Comparison of ENCODE assay signal across 10 cellular contexts in genomic region chr1:39158330-39159086, GRCh38. TPM values are rescaled to one million over a fixed set of nuclear protein-coding genes. Genes with fewer than 3 reads are reported as not detected.
A peak's percentile ranks its signal among the peaks of the same experiment; 100 is the strongest.
DNase-seq lines count a peak whose midpoint lies in the region; ATAC-seq, FAIRE-seq and TF ChIP-seq lines count a peak whose summit lies in the region.
"Had no signal": no experiment of that assay in that cellular context is flagged by ENCODE, and none has a peak within 500 bp of the region (broad histone marks: within the 10 kb centered on the region; RNA-seq: fewer than 3 reads in every experiment).

No MANE protein-coding gene starts in this region.

- TF ChIP-seq RAD21 in SK-N-SH (IDR thresholded peaks at IDR 0.05; ENCODE audit: low read length) = no peak

- in situ Hi-C loops in transverse colon (cut with MboI; ENCODE audit: low pct_ligation_motif_present in 1 of 4, low pct_unique_long_range_greater_than_20kb in 1 of 4, low sequenced_read_pairs in 3 of 4) (no loop called here), GM13976 (cut with MboI; ENCODE audit: low sequenced_read_pairs, unreplicated experiment) (no loop called here)

- TF ChIP-seq EP300 in SK-N-SH (IDR thresholded peaks at IDR 0.05; ENCODE audit: borderline replicate concordance in 1 of 2, low read depth in 1 of 2, low read length in 1 of 2) (no peak), transverse colon (IDR thresholded peaks at IDR 0.05; ENCODE audit: low read depth) (no peak)

- no peak overlapping the region for H3K4me3 ChIP-seq in SK-N-SH (ENCODE audit: low read depth in 2 of 2, low read length in 1 of 2)
- peak overlapping the region; percentile 36 for H3K4me3 ChIP-seq in WI38 (ENCODE audit: low read depth, low read length)
- H3K4me3 ChIP-seq in transverse colon = peak overlapping the region in 3 of 4 donors; percentile 8 to 29 (median 24)

- intact Hi-C loops in transverse colon (cut with DNase I; ENCODE audit: low total_unique reads) = no loop called here
- intact Hi-C loops in activated T-helper 2 cell treated with anti-CD3 and anti-CD28 coated beads, Interferon-gamma antibody, Interleukin-2, Interleukin-4, amounts not matched to agents 10 μg/mL and 5 μg/mL and 100 μg/mL, durations not matched to agents 14 hours and 24 hours and 36 hours (cut with micrococcal nuclease) = no loop called here

- no peak overlapping the region for H3K9ac ChIP-seq in SK-N-SH

- no peak overlapping the region for H2AFZ ChIP-seq in SK-N-SH (ENCODE audit: low read depth)

- H3K4me1 Mint-ChIP-seq in activated T-helper 2 cell treated with anti-CD3 and anti-CD28 coated beads, Interferon-gamma antibody, Interleukin-2, Interleukin-4, amounts not matched to agents 10 μg/mL and 5 μg/mL and 100 μg/mL, durations not matched to agents 14 hours and 24 hours and 36 hours (ENCODE audit: low read depth) = peaks cover 12% of the 10 kb centered on the region

- TF ChIP-seq POLR2A in transverse colon (IDR thresholded peaks at IDR 0.05) = peak; percentile 58

- TF ChIP-seq CTCF in SK-N-SH (IDR thresholded peaks at IDR 0.05) (no peak), WI38 (IDR thresholded peaks at IDR 0.05; ENCODE audit: low read depth, low read length) (no peak), transverse colon (IDR thresholded peaks at IDR 0.05) (peak in 1 of 5 experiments; percentile 15), GM13976 (IDR thresholded peaks at IDR 0.05; ENCODE audit: borderline replicate concordance, control extremely low read depth, extremely low read depth, insufficient read depth, missing control alignments) (no peak)

- peaks cover 26% of the 10 kb centered on the region for H3F3A ChIP-seq in SK-N-SH (replicated peaks; ENCODE audit: insufficient read depth)

- H3K4me1 ChIP-seq in SK-N-SH (ENCODE audit: control insufficient read depth in 1 of 2, insufficient read depth in 2 of 2, low read depth in 1 of 2, low read length in 1 of 2) (peaks cover 9 to 52% of the 10 kb centered on the region in 2 experiments; a peak in 3 of 4 replicates), transverse colon (peaks cover 19 to 66% (median 35%) of the 10 kb centered on the region in 4 donors)

- no peaks in the 10 kb centered on the region for H3K9me3 Mint-ChIP-seq in activated T-helper 2 cell treated with anti-CD3 and anti-CD28 coated beads, Interferon-gamma antibody, Interleukin-2, Interleukin-4, amounts not matched to agents 10 μg/mL and 5 μg/mL and 100 μg/mL, durations not matched to agents 14 hours and 24 hours and 36 hours
- H3K9me3 Mint-ChIP-seq: central memory CD8-positive, alpha-beta T cell; IgD-negative memory B cell had no signal

- H3K27ac Mint-ChIP-seq in activated T-helper 2 cell treated with anti-CD3 and anti-CD28 coated beads, Interferon-gamma antibody, Interleukin-2, Interleukin-4, amounts not matched to agents 10 μg/mL and 5 μg/mL and 100 μg/mL, durations not matched to agents 14 hours and 24 hours and 36 hours = no peak overlapping the region

- CTCF ChIA-PET in SK-N-SH (lab: Yijun Ruan, JAX) = interaction anchor here (1.0 to 2.8 kb wide), 4 partner anchors 17 to 561 kb away, joined by 3 to 12 read pairs (median 7); no protein-coding TSS in a partner anchor

- H4K20me1 ChIP-seq in SK-N-SH (ENCODE audit: insufficient read depth) = peaks cover 32% of the 10 kb centered on the region

- FAIRE-seq in islet of Langerhans (lab: Jason Lieb, UNC) = peak; percentile 85

- no peaks in the 10 kb centered on the region for H3K9me2 ChIP-seq in SK-N-SH

- H3K79me2 ChIP-seq in SK-N-SH (ENCODE audit: insufficient read depth) = peaks cover 79% of the 10 kb centered on the region

- WGBS in SK-N-SH (ENCODE audit: low lambda C conversion rate) = 73% methylated on average over 11 of the region's 11 CpGs
- 6 to 38% methylated on average over 5 to 11 of the region's 11 CpGs for WGBS in transverse colon (ENCODE audit: low coverage in 1 of 2), 2 donors

- no peaks in the 10 kb centered on the region for H3K36me3 Mint-ChIP-seq in activated T-helper 2 cell treated with anti-CD3 and anti-CD28 coated beads, Interferon-gamma antibody, Interleukin-2, Interleukin-4, amounts not matched to agents 10 μg/mL and 5 μg/mL and 100 μg/mL, durations not matched to agents 14 hours and 24 hours and 36 hours (ENCODE audit: low read depth)
- H3K36me3 Mint-ChIP-seq: IgD-negative memory B cell had no signal

- DNase-seq in SK-N-SH = no peak
- peak; percentile 87 for DNase-seq in transverse colon
- no peak for DNase-seq in activated T-helper 2 cell treated with anti-CD3 and anti-CD28 coated beads, Interferon-gamma antibody, Interleukin-2, Interleukin-4, amounts not matched to agents 10 μg/mL and 5 μg/mL and 100 μg/mL, durations not matched to agents 14 hours and 24 hours and 36 hours (ENCODE audit: low spot score)
- no peak for DNase-seq in GM13976 (ENCODE audit: low spot score)

- peak overlapping the region; percentile 68 for H3K4me2 ChIP-seq in SK-N-SH

- POLR2A ChIA-PET in SK-N-SH (lab: Yijun Ruan, JAX) = interaction anchor here (0.6 kb wide), 1 partner anchor 247 kb away, joined by 6 read pairs; no protein-coding TSS in a partner anchor

- no peak for ATAC-seq in SK-N-SH treated with all-trans-retinoic acid at 6 μM for 48 hours
- no peak for ATAC-seq in HG02642 (IDR thresholded peaks at IDR 0.05; ENCODE audit: poor library complexity, unreplicated experiment)

- H3K27me3 Mint-ChIP-seq in activated T-helper 2 cell treated with anti-CD3 and anti-CD28 coated beads, Interferon-gamma antibody, Interleukin-2, Interleukin-4, amounts not matched to agents 10 μg/mL and 5 μg/mL and 100 μg/mL, durations not matched to agents 14 hours and 24 hours and 36 hours (ENCODE audit: low read depth) = peaks cover 28% of the 10 kb centered on the region
- H3K27me3 Mint-ChIP-seq: central memory CD8-positive, alpha-beta T cell had no signal

- H3K27ac ChIP-seq in SK-N-SH (ENCODE audit: low read depth in 2 of 2, low read length in 1 of 2) = peak overlapping the region in 1 of 2 experiments; percentile 77; a peak in 2 of 4 replicates
- peak overlapping the region; percentile 81 to 87 (median 82) for H3K27ac ChIP-seq in transverse colon

- no peaks in the 10 kb centered on the region for H3K36me3 ChIP-seq in SK-N-SH (replicated peaks in 1 of 2; ENCODE audit: control insufficient read depth in 1 of 2, insufficient read depth in 2 of 2, low read length in 1 of 2)
- no peaks in the 10 kb centered on the region for H3K36me3 ChIP-seq in transverse colon

- no peaks in the 10 kb centered on the region for H3K27me3 ChIP-seq in SK-N-SH (ENCODE audit: insufficient read depth)
- no peaks in the 10 kb centered on the region for H3K27me3 ChIP-seq in transverse colon

- H3K9me3 ChIP-seq in SK-N-SH = no peaks in the 10 kb centered on the region
- H3K9me3 ChIP-seq in transverse colon = no peaks in the 10 kb centered on the region

- no peak overlapping the region for H3K4me3 Mint-ChIP-seq in activated T-helper 2 cell treated with anti-CD3 and anti-CD28 coated beads, Interferon-gamma antibody, Interleukin-2, Interleukin-4, amounts not matched to agents 10 μg/mL and 5 μg/mL and 100 μg/mL, durations not matched to agents 14 hours and 24 hours and 36 hours (ENCODE audit: low read depth)
- H3K4me3 Mint-ChIP-seq: central memory CD8-positive, alpha-beta T cell had no signal

TF ChIP-seq in SK-N-SH, 30 proteins besides CTCF, POLR2A, EP300 and RAD21 (continues in another document):
- TF ChIP-seq TAF1 (IDR thresholded peaks at IDR 0.05; ENCODE audit: borderline replicate concordance, low read depth, low read length) (no peak), POLR2AphosphoS5 (IDR thresholded peaks at IDR 0.05; ENCODE audit: low read depth, low read length) (no peak), JUND (IDR thresholded peaks at IDR 0.05) (no peak), RCOR1 (IDR thresholded peaks at IDR 0.05; ENCODE audit: low read length) (no peak), RFX5 (IDR thresholded peaks at IDR 0.05; ENCODE audit: low read length) (no peak), SIN3A (IDR thresholded peaks at IDR 0.05; ENCODE audit: borderline replicate concordance, low read depth, low read length) (no peak), YY1 (IDR thresholded peaks at IDR 0.05; ENCODE audit: low read depth) (no peak)
- TF ChIP-seq, protein P1, sequence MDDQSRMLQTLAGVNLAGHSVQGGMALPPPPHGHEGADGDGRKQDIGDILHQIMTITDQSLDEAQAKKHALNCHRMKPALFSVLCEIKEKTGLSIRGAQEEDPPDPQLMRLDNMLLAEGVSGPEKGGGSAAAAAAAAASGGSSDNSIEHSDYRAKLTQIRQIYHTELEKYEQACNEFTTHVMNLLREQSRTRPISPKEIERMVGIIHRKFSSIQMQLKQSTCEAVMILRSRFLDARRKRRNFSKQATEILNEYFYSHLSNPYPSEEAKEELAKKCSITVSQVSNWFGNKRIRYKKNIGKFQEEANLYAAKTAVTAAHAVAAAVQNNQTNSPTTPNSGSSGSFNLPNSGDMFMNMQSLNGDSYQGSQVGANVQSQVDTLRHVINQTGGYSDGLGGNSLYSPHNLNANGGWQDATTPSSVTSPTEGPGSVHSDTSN (IDR thresholded peaks at IDR 0.05) = no peak

TF ChIP-seq in SK-N-SH treated with all-trans-retinoic acid at 6 μM for 48 hours, 23 proteins besides CTCF, POLR2A, EP300 and RAD21 (continues in another document):
- TF ChIP-seq ARNTL (CRISPR knock-in tag; IDR thresholded peaks at IDR 0.05; ENCODE audit: borderline replicate concordance, low read depth) = no peak
- no peak for TF ChIP-seq CREB5 (CRISPR knock-in tag; IDR thresholded peaks at IDR 0.05; ENCODE audit: low read depth)
- no peak for TF ChIP-seq ZNF70 (CRISPR knock-in tag; IDR thresholded peaks at IDR 0.05)
- TF ChIP-seq SNAI2 (CRISPR knock-in tag; IDR thresholded peaks at IDR 0.05) = no peak
- TF ChIP-seq GLIS3 (CRISPR knock-in tag; IDR thresholded peaks at IDR 0.05) = no peak
- TF ChIP-seq CSDC2 (CRISPR knock-in tag; IDR thresholded peaks at IDR 0.05) = no peak
- TF ChIP-seq TCF4 (CRISPR knock-in tag; IDR thresholded peaks at IDR 0.05; ENCODE audit: borderline replicate concordance) = no peak
- TF ChIP-seq RARB (CRISPR knock-in tag; IDR thresholded peaks at IDR 0.05) = no peak
- TF ChIP-seq ISL1 (CRISPR knock-in tag; IDR thresholded peaks at IDR 0.05) = no peak

RNA-seq across cellular contexts. Expression of gene MACF1, which starts 46.0 kb away (rescaled TPM):
- polyA plus RNA-seq in SK-N-SH (2012; rRNA removed) = 37.6 and 45.9 TPM in 2 replicates
- polyA plus RNA-seq in SK-N-SH (2012; cell fraction: cytosol; rRNA removed) = 34.1 and 37.3 TPM in 2 replicates
- 141 and 172 TPM in 2 replicates for polyA plus RNA-seq in SK-N-SH (2012; cell fraction: nucleus; rRNA removed)
- 100 to 1,000 TPM; 190 to 300 (median 254) TPM for total RNA-seq in transverse colon
- total RNA-seq in activated T-helper 2 cell treated with anti-CD3 and anti-CD28 coated beads, Interferon-gamma antibody, Interleukin-2, Interleukin-4, amounts not matched to agents 10 μg/mL and 5 μg/mL and 100 μg/mL, durations not matched to agents 14 hours and 24 hours and 36 hours = 210 and 212 TPM in 2 replicates

Comparison
In these comparisons a context has a peak if more than half of its experiments do, and no peak if none do; other contexts are left out.
1. H3K4me3 ChIP-seq: peak in WI38 (single experiment) and transverse colon (3 of 4); none in SK-N-SH (0 of 2).